ENCODE assay signal across 8 cellular contexts in genomic region chr14:51846631-51847488, GRCh38. TPM values are rescaled to one million over a fixed set of nuclear protein-coding genes. Genes with fewer than 3 reads are reported as not detected.
DNase-seq lines count a peak whose midpoint lies in the region; ATAC-seq, FAIRE-seq and TF ChIP-seq lines count a peak whose summit lies in the region.

No MANE protein-coding gene starts in this region.

- H3K4me3 ChIP-seq in endothelial cell of umbilical vein (replicated peaks in 1 of 3; ENCODE audit: insufficient read depth in 1 of 3, low read depth in 1 of 3, low read length in 3 of 3) (peak overlapping the region in 1 of 3 experiments; percentile 8), WERI-Rb-1 (ENCODE audit: low read depth, low read length) (no peak overlapping the region)

- no peaks in the 10 kb centered on the region for H4K20me1 ChIP-seq in endothelial cell of umbilical vein (replicated peaks; ENCODE audit: control insufficient read depth, extremely low read depth, insufficient read depth, low read length)

- no TSS peak for BruUV-seq in endothelial cell of umbilical vein (replicated peaks; lab: Mats Ljungman, UMichigan)

- H3K27ac Mint-ChIP-seq in naive thymus-derived CD8-positive, alpha-beta T cell = peak overlapping the region; percentile 96 to 100 (median 99)
- peak overlapping the region; percentile 98 for H3K27ac Mint-ChIP-seq in stimulated activated effector memory CD8-positive, alpha-beta T cell treated with anti-CD3 and anti-CD28 coated beads, Interleukin-12 subunit alpha, Interleukin-12 subunit beta, amount 100 ng/mL, for 72 hours

- no peaks in the 10 kb centered on the region for H3K36me3 ChIP-seq in endothelial cell of umbilical vein (ENCODE audit: control insufficient read depth in 2 of 2, extremely low read depth in 1 of 2, insufficient read depth in 2 of 2, low read length in 2 of 2)
- no peaks in the 10 kb centered on the region for H3K36me3 ChIP-seq in WERI-Rb-1

- peak overlapping the region; percentile 33 for H3K4me2 ChIP-seq in endothelial cell of umbilical vein (ENCODE audit: insufficient read depth, low read length)

- peaks cover 0 to 20% (median 3%) of the 10 kb centered on the region in 9 donors for H3K9me3 Mint-ChIP-seq in naive thymus-derived CD8-positive, alpha-beta T cell
- H3K9me3 Mint-ChIP-seq in stimulated activated effector memory CD8-positive, alpha-beta T cell treated with anti-CD3 and anti-CD28 coated beads, Interleukin-12 subunit alpha, Interleukin-12 subunit beta, amount 100 ng/mL, for 72 hours = peaks cover 18% of the 10 kb centered on the region

- H3K79me2 ChIP-seq in endothelial cell of umbilical vein (ENCODE audit: control insufficient read depth, insufficient read depth, low read length) = no peaks in the 10 kb centered on the region

- H3K4me1 Mint-ChIP-seq in naive thymus-derived CD8-positive, alpha-beta T cell = peaks cover 18 to 91% (median 54%) of the 10 kb centered on the region in 4 donors
- H3K4me1 Mint-ChIP-seq in stimulated activated effector memory CD8-positive, alpha-beta T cell treated with anti-CD3 and anti-CD28 coated beads, Interleukin-12 subunit alpha, Interleukin-12 subunit beta, amount 100 ng/mL, for 72 hours = peaks cover 72% of the 10 kb centered on the region

- no peaks in the 10 kb centered on the region for H3K9me3 ChIP-seq in endothelial cell of umbilical vein (replicated peaks; ENCODE audit: control insufficient read depth, insufficient read depth, low read length)
- no peaks in the 10 kb centered on the region for H3K9me3 ChIP-seq in WERI-Rb-1 (ENCODE audit: severe bottlenecking)

- TF ChIP-seq CTCF in endothelial cell of umbilical vein (IDR thresholded peaks at IDR 0.05; ENCODE audit: extremely low read depth in 1 of 2, insufficient read depth in 1 of 2, low read depth in 1 of 2, low read length in 2 of 2) (no peak), WERI-Rb-1 (IDR thresholded peaks at IDR 0.05; ENCODE audit: low read depth, low read length) (no peak)

- H3K9ac ChIP-seq in endothelial cell of umbilical vein (replicated peaks; ENCODE audit: extremely low read depth, insufficient read depth, low read length) = no peak overlapping the region

- ATAC-seq in GM18868 (IDR thresholded peaks at IDR 0.05; ENCODE audit: unreplicated experiment) = peak; percentile 67
- peak; percentile 69 for ATAC-seq in HG03045 (IDR thresholded peaks at IDR 0.05; ENCODE audit: unreplicated experiment)
- ATAC-seq in naive thymus-derived CD8-positive, alpha-beta T cell = peak; percentile 82 to 85
- peak; percentile 83 for ATAC-seq in stimulated activated effector memory CD8-positive, alpha-beta T cell treated with anti-CD3 and anti-CD28 coated beads, Interleukin-12 subunit alpha, Interleukin-12 subunit beta, amount 100 ng/mL, for 72 hours

- no peaks in the 10 kb centered on the region for H3K9me1 ChIP-seq in endothelial cell of umbilical vein (replicated peaks; ENCODE audit: control insufficient read depth, extremely low read depth, insufficient read depth, low read length)

- CTCF ChIA-PET in endothelial cell of umbilical vein (lab: Charles Lee) = interaction anchor here (0.8 kb wide), 1 partner anchor 336 kb away, joined by 3 read pairs; no protein-coding TSS in a partner anchor

- POLR2A ChIA-PET in endothelial cell of umbilical vein (lab: Charles Lee) = no interaction called here
- POLR2A ChIA-PET in naive thymus-derived CD8-positive, alpha-beta T cell (lab: Charles Lee) = interaction anchor here (0.6 to 6.6 kb wide), 14 partner anchors 9 to 195 kb away, joined by 3 to 94 read pairs (median 3); partner anchors contain the start of genes FRMD6, GNG2 and RTRAF

- peak; percentile 77 for FAIRE-seq in endothelial cell of umbilical vein (lab: Jason Lieb, UNC)

- H3K4me3 Mint-ChIP-seq in naive thymus-derived CD8-positive, alpha-beta T cell = peak overlapping the region; percentile 78 to 91 (median 88)
- peak overlapping the region; percentile 75 for H3K4me3 Mint-ChIP-seq in stimulated activated effector memory CD8-positive, alpha-beta T cell treated with anti-CD3 and anti-CD28 coated beads, Interleukin-12 subunit alpha, Interleukin-12 subunit beta, amount 100 ng/mL, for 72 hours

- peaks cover 0 to 4% (median 0%) of the 10 kb centered on the region in 5 donors for H3K27me3 Mint-ChIP-seq in naive thymus-derived CD8-positive, alpha-beta T cell

- TF ChIP-seq POLR2A in endothelial cell of umbilical vein (IDR thresholded peaks at IDR 0.05; ENCODE audit: low read depth, low read length) = no peak

- H2AFZ ChIP-seq in endothelial cell of umbilical vein (ENCODE audit: low read depth, low read length) = peak overlapping the region; percentile 63

- H3K27ac ChIP-seq in endothelial cell of umbilical vein (ENCODE audit: insufficient read depth, low read depth, low read length) (peak overlapping the region; percentile 13), WERI-Rb-1 (no peak overlapping the region)

- dilution Hi-C loops in endothelial cell of umbilical vein (cut with MboI; ENCODE audit: extremely low pct_ligation_motif_present, low sequenced_read_pairs) = no loop called here

- peak; percentile 72 for DNase-seq in NCI-H345 (lab: John Stamatoyannopoulos, UW)
- peak; percentile 78 for DNase-seq in activated CD8-positive, alpha-beta memory T cell treated with anti-CD3 and anti-CD28 coated beads, Interleukin-2, amount 50 U/mL, for 24 hours (ENCODE audit: extremely low read depth)
- DNase-seq in endothelial cell of umbilical vein (ENCODE audit: low read depth, low spot score) = peak; percentile 72
- peak; percentile 65 to 98 (median 93) for DNase-seq in naive thymus-derived CD8-positive, alpha-beta T cell
- peak; percentile 64 to 95 for DNase-seq in stimulated activated effector memory CD8-positive, alpha-beta T cell treated with anti-CD3 and anti-CD28 coated beads, Interleukin-12 subunit alpha, Interleukin-12 subunit beta, amount 100 ng/mL, for 72 hours (ENCODE audit: low spot score in 2 of 2)
- no peak for DNase-seq in WERI-Rb-1

- H3K4me1 ChIP-seq in endothelial cell of umbilical vein (ENCODE audit: control insufficient read depth, extremely low read depth, insufficient read depth, low read length) = peaks cover 13% of the 10 kb centered on the region

- peaks cover 0 to 4% (median 3%) of the 10 kb centered on the region in 3 donors for H3K36me3 Mint-ChIP-seq in naive thymus-derived CD8-positive, alpha-beta T cell
- peaks cover 23% of the 10 kb centered on the region for H3K36me3 Mint-ChIP-seq in stimulated activated effector memory CD8-positive, alpha-beta T cell treated with anti-CD3 and anti-CD28 coated beads, Interleukin-12 subunit alpha, Interleukin-12 subunit beta, amount 100 ng/mL, for 72 hours

- peaks cover 0 to 11% of the 10 kb centered on the region in 2 experiments for H3K27me3 ChIP-seq in endothelial cell of umbilical vein (ENCODE audit: control insufficient read depth in 2 of 2, insufficient read depth in 2 of 2, low read length in 2 of 2)
- no peaks in the 10 kb centered on the region for H3K27me3 ChIP-seq in WERI-Rb-1 (ENCODE audit: insufficient read depth, low read depth, severe bottlenecking)

- intact Hi-C loops in endothelial cell of umbilical vein (cut with micrococcal nuclease) = loop anchor here (5.0 kb wide), 1 partner anchor 130 kb away; no protein-coding TSS in a partner anchor

TF ChIP-seq in endothelial cell of umbilical vein, 7 proteins besides CTCF, POLR2A, EP300 and RAD21:
- TF ChIP-seq JUN (IDR thresholded peaks at IDR 0.05; ENCODE audit: borderline replicate concordance, insufficient read depth, insufficient read length, low read depth) = peak; percentile 23
- no peak for TF ChIP-seq POLR2AphosphoS5 (IDR thresholded peaks at IDR 0.05; ENCODE audit: insufficient read depth, low read depth, low read length)

RNA-seq across cellular contexts. Expression of gene GNG2, which starts 13.6 kb away (rescaled TPM):
- not detected in 2 replicates for total RNA-seq in endothelial cell of umbilical vein
- polyA plus RNA-seq in endothelial cell of umbilical vein = not detected in 2 replicates
- polyA plus RNA-seq in endothelial cell of umbilical vein (2011; cell fraction: cytosol; rRNA removed) = 0.05 and 0.06 TPM in 2 replicates
- polyA plus RNA-seq in endothelial cell of umbilical vein (2011; cell fraction: nucleus; rRNA removed) = not detected in 2 replicates
- 0.05 and 0.27 TPM in 2 replicates for polyA plus RNA-seq in endothelial cell of umbilical vein (2012)
- polyA minus RNA-seq in endothelial cell of umbilical vein = not detected in 2 replicates
- polyA minus RNA-seq in endothelial cell of umbilical vein (2011; cell fraction: cytosol; rRNA and poly(A)+ RNA removed) = not detected
- 0.14 TPM in 1 of 2 replicates, not detected in the other for polyA minus RNA-seq in endothelial cell of umbilical vein (2011; cell fraction: nucleus; rRNA and poly(A)+ RNA removed)
- 10 to 100 TPM; 57.8 to 66.7 TPM for total RNA-seq in naive thymus-derived CD8-positive, alpha-beta T cell
- polyA plus RNA-seq in naive thymus-derived CD8-positive, alpha-beta T cell = 100 to 1,000 TPM; 115 to 172 (median 122) TPM

Comparison
In these comparisons a context has a peak if more than half of its experiments do, and no peak if none do; other contexts are left out.
1. RNA of gene GNG2, which starts 13.6 kb away (total RNA-seq): 57.8 to 66.7 TPM in naive thymus-derived CD8-positive, alpha-beta T cell; not detected in endothelial cell of umbilical vein; every median in the first group is over 10 times any median in the second.
2. Peak in every context shown above with its lines, with median percentiles within 50 percentile points of each other: ATAC-seq.